ENCODE assay signal across 12 cellular contexts in the genomic region with DNA sequence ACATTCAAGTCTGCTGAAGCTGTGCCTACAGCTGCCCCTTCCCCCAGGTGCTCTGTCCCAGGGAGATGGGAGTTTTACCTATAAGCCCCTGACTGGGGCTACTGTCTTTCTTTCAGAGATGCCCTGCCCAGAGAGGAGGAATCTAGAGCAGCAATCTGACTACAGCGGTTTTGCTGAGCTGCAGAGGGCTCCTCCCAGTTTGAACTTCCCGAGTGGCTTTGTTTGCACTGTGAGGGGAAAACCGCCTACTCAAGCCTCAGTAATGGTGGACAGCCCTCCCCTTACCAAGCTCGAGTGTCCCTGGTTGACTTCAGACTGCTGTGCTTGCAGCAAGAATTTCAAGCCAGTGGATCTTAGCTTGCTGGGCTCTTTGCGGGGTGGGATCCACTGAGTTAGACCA. TPM values are rescaled to one million over a fixed set of nuclear protein-coding genes. Genes with fewer than 3 reads are reported as not detected.
DNase-seq lines count a peak whose midpoint lies in the region; FAIRE-seq and TF ChIP-seq lines count a peak whose summit lies in the region.
"Not testable (repeated sequence)": the region's sequence is repeated elsewhere in the genome, so short reads cannot be mapped to it uniquely, and the experiment has no call there.
"Had no signal": no experiment of that assay in that cellular context is flagged by ENCODE, and none has a peak within 500 bp of the region (broad histone marks: within the 10 kb centered on the region; RNA-seq: fewer than 3 reads in every experiment).

No MANE protein-coding gene starts in this region.

- not testable (repeated sequence) for H3K27ac ChIP-seq in HUES6 (ENCODE audit: low read depth, low read length); H1 (ENCODE audit: low read depth, low read length); neural progenitor cell

- 84% methylated on average over 5 of the region's 5 CpGs; no CpG with 5 or more reads in 1 of the 2 experiments for WGBS in H1 (ENCODE audit: extremely low coverage in 1 of 2, insufficient coverage in 1 of 2, insufficient read length in 1 of 2, insufficient replicate concordance in 2 of 2, low coverage in 1 of 2, low lambda C conversion rate in 2 of 2, missing lambda C conversion rate in 1 of 2), 2 experiments

- peaks cover 14% of the 10 kb centered on the region for H3K9me3 ChIP-seq in HUES6 (ENCODE audit: control insufficient read depth, insufficient read depth, low read depth, low read length)
- H3K9me3 ChIP-seq in H1 (ENCODE audit: insufficient read depth in 2 of 2, low read depth in 1 of 2, low read length in 1 of 2); neural progenitor cell (ENCODE audit: low read depth): not testable (repeated sequence)

- H2BK15ac ChIP-seq in H1 (ENCODE audit: low read length) = not testable (repeated sequence)

- not testable (repeated sequence) for H3K4me1 Mint-ChIP-seq in neural progenitor cell

- not testable (repeated sequence) for H3K27ac Mint-ChIP-seq in neural progenitor cell

- H4K5ac ChIP-seq in H1 (ENCODE audit: insufficient read length, low read depth, low read length) = not testable (repeated sequence)

- not testable (repeated sequence) for FAIRE-seq in H1 (lab: Jason Lieb, UNC)

- H2BK5ac ChIP-seq in H1 (ENCODE audit: low read depth, low read length) = not testable (repeated sequence)

- H3K9ac ChIP-seq in HUES6 (ENCODE audit: low read length) = peak overlapping the region; percentile 10
- H3K9ac ChIP-seq in H1 (replicated peaks in 1 of 4; ENCODE audit: extremely low read depth in 1 of 4, low read depth in 3 of 4, low read length in 3 of 4); neural progenitor cell: not testable (repeated sequence)

- not testable (repeated sequence) for H2AFZ ChIP-seq in H1 (ENCODE audit: low read length)
- H2AFZ ChIP-seq in neural progenitor cell (replicated peaks) = peak overlapping the region; percentile 34

- not testable (repeated sequence) for H4K91ac ChIP-seq in H1 (replicated peaks; ENCODE audit: insufficient read length, low read length)

- H3K36me3 ChIP-seq in HUES6 (ENCODE audit: control insufficient read depth, insufficient read depth, low read length); H1 (ENCODE audit: control insufficient read depth in 2 of 4, insufficient read depth in 4 of 4, low read length in 3 of 4); neural progenitor cell: not testable (repeated sequence)

- 0 out of 2 replicates have a peak overlapping the region, but pooled peaks have one; percentile 65 for H2AK5ac ChIP-seq in H1 (ENCODE audit: low read depth, low read length)

- H3K27me3 ChIP-seq in HUES6 (ENCODE audit: control insufficient read depth, insufficient read depth, low read length); H1 (replicated peaks in 1 of 4; ENCODE audit: control insufficient read depth in 3 of 4, extremely low read depth in 1 of 4, insufficient read depth in 3 of 4, low read length in 3 of 4); neural progenitor cell: not testable (repeated sequence)

- not testable (repeated sequence) for H3K79me2 ChIP-seq in H1 (ENCODE audit: control insufficient read depth in 1 of 2, insufficient read depth in 2 of 2, low read length in 2 of 2); neural progenitor cell (ENCODE audit: low read depth)

- not testable (repeated sequence) for H2BK120ac ChIP-seq in H1 (replicated peaks; ENCODE audit: low read depth, low read length)

- not testable (repeated sequence) for H2BK20ac ChIP-seq in H1 (ENCODE audit: low read length)

- not testable (repeated sequence) for H3K27me3 Mint-ChIP-seq in neural progenitor cell (ENCODE audit: insufficient read depth, low read depth)

- not testable (repeated sequence) for H3K4me3 ChIP-seq in HUES6 (ENCODE audit: low read depth, low read length); H1 (ENCODE audit: extremely low read depth in 1 of 4, insufficient read depth in 2 of 4, low read depth in 3 of 4, low read length in 4 of 4); neural progenitor cell

- H3K18ac ChIP-seq in H1 (ENCODE audit: extremely low read depth, low read length) = not testable (repeated sequence)

- H3K56ac ChIP-seq in H1 (replicated peaks; ENCODE audit: insufficient read length, low read depth, low read length) = not testable (repeated sequence)

- DNase-seq in A172 (ENCODE audit: low spot score) (peak; percentile 66), NCI-H510A (lab: John Stamatoyannopoulos, UW) (peak; percentile 1), NCI-H748 (lab: John Stamatoyannopoulos, UW; ENCODE audit: unreplicated experiment) (peak; percentile 26), neural progenitor cell (ENCODE audit: low spot score) (peak; percentile 25)
- not testable (repeated sequence) for DNase-seq in H1 (ENCODE audit: low read depth in 1 of 2, low spot score in 2 of 2)

- not testable (repeated sequence) for H4K8ac ChIP-seq in H1 (ENCODE audit: extremely low read depth, insufficient read depth, low read length)

- H3K36me3 Mint-ChIP-seq in neural progenitor cell = not testable (repeated sequence)

- TF ChIP-seq POLR2A in H1 (IDR thresholded peaks at IDR 0.05; ENCODE audit: control extremely low read depth in 1 of 2, low read depth in 2 of 2, low read length in 2 of 2) = not testable (repeated sequence)

- H2BK12ac ChIP-seq in H1 (ENCODE audit: low read depth, low read length) = not testable (repeated sequence)

- not testable (repeated sequence) for H3K4me1 ChIP-seq in HUES6 (ENCODE audit: control insufficient read depth, insufficient read depth, low read length); H1 (replicated peaks in 1 of 4; ENCODE audit: control insufficient read depth in 3 of 4, insufficient read depth in 4 of 4, low read length in 3 of 4); neural progenitor cell

- POLR2A ChIA-PET in H1 (lab: Charles Lee; ENCODE audit: partially characterized antibody) = not testable (repeated sequence)

- TF ChIP-seq RAD21 in H1 (IDR thresholded peaks at IDR 0.05 in 1 of 2, conservative IDR thresholded peaks at IDR 0.05 in 1 of 2; ENCODE audit: low read depth in 2 of 2, low read length in 2 of 2) = not testable (repeated sequence)

- not testable (repeated sequence) for H4K20me1 ChIP-seq in H1 (replicated peaks in 1 of 2; ENCODE audit: control insufficient read depth in 1 of 2, insufficient read depth in 2 of 2, low read length in 2 of 2); neural progenitor cell (ENCODE audit: low read depth)

- CTCF ChIA-PET in H1 (lab: Charles Lee; ENCODE audit: partially characterized antibody) = not testable (repeated sequence)

- H3K9me3 Mint-ChIP-seq in neural progenitor cell = peaks cover 25% of the 10 kb centered on the region

- H3K4me2 ChIP-seq in H1 (ENCODE audit: insufficient read depth in 1 of 2, low read depth in 2 of 2, low read length in 2 of 2); neural progenitor cell: not testable (repeated sequence)

- H3K23me2 ChIP-seq in H1 (ENCODE audit: low read depth, low read length) = not testable (repeated sequence)

- not testable (repeated sequence) for H3K79me1 ChIP-seq in H1 (ENCODE audit: low read depth, low read length)

- not testable (repeated sequence) for H3K4me3 Mint-ChIP-seq in neural progenitor cell

- not testable (repeated sequence) for H3F3A ChIP-seq in neural progenitor cell (ENCODE audit: low read depth)

- not testable (repeated sequence) for H3K4ac ChIP-seq in H1 (replicated peaks; ENCODE audit: insufficient read length, low read depth, low read length)

- not testable (repeated sequence) for H3K23ac ChIP-seq in H1 (ENCODE audit: insufficient read length)

- not testable (repeated sequence) for TF ChIP-seq CTCF in H1 (IDR thresholded peaks at IDR 0.05; ENCODE audit: control extremely low read depth in 1 of 3, insufficient read depth in 1 of 3, low read depth in 1 of 3, low read length in 3 of 3); neural progenitor cell (IDR thresholded peaks at IDR 0.05)

- not testable (repeated sequence) for TF ChIP-seq EP300 in H1 (IDR thresholded peaks at IDR 0.05; ENCODE audit: borderline replicate concordance in 1 of 2, low read depth in 2 of 2, low read length in 2 of 2)

- H3K14ac ChIP-seq in H1 (ENCODE audit: insufficient read length) = not testable (repeated sequence)

RNA-seq across cellular contexts. Expression of gene RPRM, which starts 35.9 kb away (rescaled TPM):
- total RNA-seq in A172 (2014; rRNA removed; shearing (Covaris generic)) = not detected in 2 replicates
- total RNA-seq in H1 (2021; fragmentation: NEBNext Ultra II Directional; extraction: Animal tissue kit (Norgen Biotek cat#: 25700)) = 16.2 and 16.3 TPM in 2 replicates
- polyA plus RNA-seq in H1 (2011; rRNA removed) = 11.0 and 14.8 TPM in 2 replicates
- polyA plus RNA-seq in H1 (2011; cell fraction: cytosol; rRNA removed) = 12.8 TPM
- 8.6 TPM for polyA plus RNA-seq in H1 (2011; cell fraction: nucleus; rRNA removed)
- 14.1 to 19.4 TPM (median 16.1 TPM) in 4 replicates for polyA plus RNA-seq in H1 (2012, experiment 1 of 2)
- polyA plus RNA-seq in H1 (2012, experiment 2 of 2) = 20.7 TPM
- polyA plus RNA-seq in H1 (2013, experiment 1 of 2) = 13.2 TPM
- 14.2 TPM for polyA plus RNA-seq in H1 (2013, experiment 2 of 2)
- polyA minus RNA-seq in H1 (2011; rRNA and poly(A)+ RNA removed) = 2.3 and 3.0 TPM in 2 replicates
- polyA minus RNA-seq in H1 (2011; cell fraction: cytosol; rRNA and poly(A)+ RNA removed) = 4.8 TPM
- polyA minus RNA-seq in H1 (2011; cell fraction: nucleus; rRNA and poly(A)+ RNA removed) = 4.1 TPM
- total RNA-seq in neural progenitor cell (ENCODE audit: low replicate concordance) = 0.51 and 1.3 TPM in 2 replicates
- total RNA-seq: CD4-positive, alpha-beta T cell; CD8-positive, alpha-beta memory T cell; GM12878; GM23248 had no signal
- polyA plus RNA-seq: A549; CD14-positive monocyte; CD8-positive, alpha-beta memory T cell; GM23248 had no signal
